In genomic region chr20:40583195-40583594, GRCh38 we compare ENCODE assay signal across 1 cellular context.
TF ChIP-seq lines count a peak whose summit lies in the region.

No MANE protein-coding gene starts in this region.

TF ChIP-seq in GM23338, 12 proteins besides CTCF, POLR2A, EP300 and RAD21 (continued from another document):
- TF ChIP-seq ZNF462 (CRISPR knock-in tag; IDR thresholded peaks at IDR 0.05) = no peak
- TF ChIP-seq STAT1 (IDR thresholded peaks at IDR 0.05; ENCODE audit: unreplicated experiment) = no peak
